In genomic region chr1:228059536-228060457, GRCh38 we compare ENCODE assay signal across 9 cellular contexts. TPM values are rescaled to one million over a fixed set of nuclear protein-coding genes. Genes with fewer than 3 reads are reported as not detected.
A peak's percentile ranks its signal among the peaks of the same experiment; 100 is the strongest.
DNase-seq lines count a peak whose midpoint lies in the region; ATAC-seq, FAIRE-seq and TF ChIP-seq lines count a peak whose summit lies in the region.
"Had no signal": no experiment of that assay in that cellular context is flagged by ENCODE, and none has a peak within 500 bp of the region (broad histone marks: within the 10 kb centered on the region; RNA-seq: fewer than 3 reads in every experiment).

No MANE protein-coding gene starts in this region.

- peak; percentile 51 for FAIRE-seq in keratinocyte (lab: Jason Lieb, UNC)

- no peaks in the 10 kb centered on the region for H3K4me1 ChIP-seq in HAP-1
- H3K4me1 ChIP-seq in keratinocyte (ENCODE audit: control insufficient read depth, extremely low read depth, insufficient read depth, low read length), result peaks cover 3% of the 10 kb centered on the region

- DNase-seq in HAP-1 (ENCODE audit: low spot score in 2 of 2) (peak; percentile 14 to 90), SK-MEL-5 (ENCODE audit: low read depth, low spot score) (peak; percentile 65), keratinocyte (ENCODE audit: low read depth, low spot score) (peak; percentile 76), cortex of kidney (lab: John Stamatoyannopoulos, UW) (no peak), OCI-M1 (lab: John Stamatoyannopoulos, UW) (no peak)
- peak; percentile 56 to 83 for DNase-seq in activated naive CD4-positive, alpha-beta T cell treated with anti-CD3 and anti-CD28 coated beads, Interleukin-2, amount 50 U/mL, for 72 hours (ENCODE audit: low spot score in 2 of 2)
- DNase-seq in stimulated activated CD4-positive, alpha-beta T cell treated with anti-CD3 and anti-CD28 coated beads, Interleukin-4, amount 100 ng/mL, for 1 hour, result peak; percentile 66

- peak overlapping the region; percentile 70 for H2AFZ ChIP-seq in keratinocyte (ENCODE audit: control insufficient read depth, low read length)

- no peaks in the 10 kb centered on the region for H4K20me1 ChIP-seq in keratinocyte (ENCODE audit: control insufficient read depth, extremely low read depth, insufficient read depth, low read length)

- H3K27ac ChIP-seq in keratinocyte (ENCODE audit: control insufficient read depth, insufficient read depth, low read length), result peak overlapping the region; percentile 40
- H3K27ac ChIP-seq: VCaP had no signal

- no peaks in the 10 kb centered on the region for H3K9me1 ChIP-seq in keratinocyte (ENCODE audit: control insufficient read depth, extremely low read depth, insufficient read depth, low read length)

- H3K36me3 Mint-ChIP-seq in activated naive CD4-positive, alpha-beta T cell treated with anti-CD3 and anti-CD28 coated beads, Interleukin-2, amount 50 U/mL, for 72 hours, result peaks cover 0 to 5% of the 10 kb centered on the region in 2 donors

- H3K9me3 Mint-ChIP-seq in activated naive CD4-positive, alpha-beta T cell treated with anti-CD3 and anti-CD28 coated beads, Interleukin-2, amount 50 U/mL, for 72 hours, result no peaks in the 10 kb centered on the region

- no peak for TF ChIP-seq CTCF in keratinocyte (optimal IDR thresholded peaks at IDR 0.05 in 1 of 3, IDR thresholded peaks at IDR 0.05 in 1 of 3, conservative IDR thresholded peaks at IDR 0.05 in 1 of 3; ENCODE audit: extremely low read depth in 1 of 3, insufficient read depth in 2 of 3, low read length in 3 of 3)

- H3K27ac Mint-ChIP-seq in activated naive CD4-positive, alpha-beta T cell treated with anti-CD3 and anti-CD28 coated beads, Interleukin-2, amount 50 U/mL, for 72 hours, result no peak overlapping the region

- in situ Hi-C loops in HAP-1 (cut with MboI; ENCODE audit: low sequenced_read_pairs) (no loop called here), SK-MEL-5 (cut with HindIII; ENCODE audit: low pct_unique_long_range_greater_than_20kb, low sequenced_read_pairs) (no loop called here)

- no peaks in the 10 kb centered on the region for H3K36me3 ChIP-seq in HAP-1 (replicated peaks)
- H3K36me3 ChIP-seq in keratinocyte (ENCODE audit: control insufficient read depth in 2 of 2, extremely low read depth in 1 of 2, insufficient read depth in 2 of 2, low read length in 2 of 2), result no peaks in the 10 kb centered on the region

- dilution Hi-C loops in keratinocyte (cut with MboI; ENCODE audit: extremely low pct_ligation_motif_present, low sequenced_read_pairs), result no loop called here

- peak; percentile 62 to 81 for ATAC-seq in activated naive CD4-positive, alpha-beta T cell treated with anti-CD3 and anti-CD28 coated beads, Interleukin-2, amount 50 U/mL, for 72 hours

- H3K4me2 ChIP-seq in keratinocyte (ENCODE audit: control insufficient read depth, extremely low read depth, insufficient read depth, low read depth, low read length), result peak overlapping the region; percentile 82

- H3K9ac ChIP-seq in keratinocyte (ENCODE audit: control insufficient read depth, extremely low read depth, insufficient read depth, low read length), result peak overlapping the region; percentile 58

- H3K79me2 ChIP-seq in keratinocyte (ENCODE audit: control insufficient read depth, insufficient read depth, low read length), result no peaks in the 10 kb centered on the region

- peak overlapping the region; percentile 15; the same call in 1 of the 2 replicates for H3K4me3 ChIP-seq in HAP-1
- peak overlapping the region; percentile 34 to 65 (median 59) for H3K4me3 ChIP-seq in keratinocyte (ENCODE audit: control insufficient read depth in 2 of 3, extremely low read depth in 1 of 3, insufficient read depth in 2 of 3, low read depth in 1 of 3, low read length in 3 of 3)

- H3K27me3 ChIP-seq in HAP-1 (ENCODE audit: low read depth) (peaks cover 4% of the 10 kb centered on the region; the same call in 1 of the 2 replicates), keratinocyte (ENCODE audit: control insufficient read depth, extremely low read depth, insufficient read depth, low read length) (peaks cover 47% of the 10 kb centered on the region)

- H3K9me3 ChIP-seq in HAP-1, result no peaks in the 10 kb centered on the region
- H3K9me3 ChIP-seq in keratinocyte (ENCODE audit: control insufficient read depth, low read depth, low read length), result no peaks in the 10 kb centered on the region

RNA-seq across cellular contexts. Expression of gene ARF1, which starts 22.7 kb away (rescaled TPM):
- total RNA-seq in SK-MEL-5 (2014; rRNA removed; shearing (Covaris generic)), result 101 and 106 TPM in 2 replicates
- 481 and 514 TPM in 2 replicates for polyA plus RNA-seq in SK-MEL-5 (2015; cell fraction: cytosol; rRNA removed)
- polyA plus RNA-seq in SK-MEL-5 (2015; cell fraction: nucleus; rRNA removed), result 113 and 122 TPM in 2 replicates
- 100 to 1,000 TPM; 308 to 333 TPM for total RNA-seq in activated naive CD4-positive, alpha-beta T cell treated with anti-CD3 and anti-CD28 coated beads, Interleukin-2, amount 50 U/mL, for 72 hours
- polyA plus RNA-seq in keratinocyte, result 295 to 451 TPM (median 325 TPM) in 3 replicates
- 343 TPM for polyA plus RNA-seq in keratinocyte (2011; ENCODE audit: low read depth)
- 346 and 552 TPM in 2 replicates for polyA plus RNA-seq in keratinocyte (2011; cell fraction: cytosol; rRNA removed)
- polyA plus RNA-seq in keratinocyte (2011; cell fraction: nucleus; rRNA removed), result 224 and 326 TPM in 2 replicates
- 371 and 391 TPM in 2 replicates for polyA plus RNA-seq in keratinocyte (2012; ENCODE audit: low replicate concordance)
- polyA minus RNA-seq in keratinocyte, result 457 to 846 TPM (median 598 TPM) in 3 replicates
- polyA minus RNA-seq in keratinocyte (2011; cell fraction: cytosol; rRNA and poly(A)+ RNA removed), result 776 TPM
- polyA minus RNA-seq in keratinocyte (2011; cell fraction: nucleus; rRNA and poly(A)+ RNA removed), result 151 and 170 TPM in 2 replicates

RNA-seq across cellular contexts. Expression of gene C1orf35, which starts 43.3 kb away (rescaled TPM):
- total RNA-seq in SK-MEL-5 (2014; rRNA removed; shearing (Covaris generic)), result 7.8 and 11.1 TPM in 2 replicates
- 13.5 and 17.3 TPM in 2 replicates for polyA plus RNA-seq in SK-MEL-5 (2015; cell fraction: cytosol; rRNA removed)
- polyA plus RNA-seq in SK-MEL-5 (2015; cell fraction: nucleus; rRNA removed), result 47.1 and 47.3 TPM in 2 replicates
- total RNA-seq in activated naive CD4-positive, alpha-beta T cell treated with anti-CD3 and anti-CD28 coated beads, Interleukin-2, amount 50 U/mL, for 72 hours, result 10 to 100 TPM; 17.6 to 19.4 TPM
- 8.2 to 11.9 TPM (median 10.0 TPM) in 3 replicates for polyA plus RNA-seq in keratinocyte
- 8.0 TPM for polyA plus RNA-seq in keratinocyte (2011; ENCODE audit: low read depth)
- 4.4 and 10.2 TPM in 2 replicates for polyA plus RNA-seq in keratinocyte (2011; cell fraction: cytosol; rRNA removed)
- polyA plus RNA-seq in keratinocyte (2011; cell fraction: nucleus; rRNA removed), result 21.2 and 27.6 TPM in 2 replicates
- polyA plus RNA-seq in keratinocyte (2012; ENCODE audit: low replicate concordance), result 12.5 and 16.4 TPM in 2 replicates
- polyA minus RNA-seq in keratinocyte, result 0.99 to 7.7 TPM (median 1.2 TPM) in 3 replicates
- 7.7 TPM for polyA minus RNA-seq in keratinocyte (2011; cell fraction: cytosol; rRNA and poly(A)+ RNA removed)
- polyA minus RNA-seq in keratinocyte (2011; cell fraction: nucleus; rRNA and poly(A)+ RNA removed), result 2.4 and 2.8 TPM in 2 replicates

RNA-seq across cellular contexts. Expression of gene MRPL55, which starts 49.3 kb away (rescaled TPM):
- total RNA-seq in SK-MEL-5 (2014; rRNA removed; shearing (Covaris generic)), result 55.2 and 59.6 TPM in 2 replicates
- polyA plus RNA-seq in SK-MEL-5 (2015; cell fraction: cytosol; rRNA removed), result 66.1 and 80.4 TPM in 2 replicates
- 110 and 139 TPM in 2 replicates for polyA plus RNA-seq in SK-MEL-5 (2015; cell fraction: nucleus; rRNA removed)
- total RNA-seq in activated naive CD4-positive, alpha-beta T cell treated with anti-CD3 and anti-CD28 coated beads, Interleukin-2, amount 50 U/mL, for 72 hours, result 10 to 100 TPM; 50.6 to 52.5 TPM
- polyA plus RNA-seq in keratinocyte, result 28.4 to 53.7 TPM (median 49.3 TPM) in 3 replicates
- polyA plus RNA-seq in keratinocyte (2011; ENCODE audit: low read depth), result 23.9 TPM
- polyA plus RNA-seq in keratinocyte (2011; cell fraction: cytosol; rRNA removed), result 22.0 and 52.1 TPM in 2 replicates
- 47.4 and 62.3 TPM in 2 replicates for polyA plus RNA-seq in keratinocyte (2011; cell fraction: nucleus; rRNA removed)
- polyA plus RNA-seq in keratinocyte (2012; ENCODE audit: low replicate concordance), result 34.4 and 51.8 TPM in 2 replicates
- 19.2 to 36.3 TPM (median 26.1 TPM) in 3 replicates for polyA minus RNA-seq in keratinocyte
- polyA minus RNA-seq in keratinocyte (2011; cell fraction: cytosol; rRNA and poly(A)+ RNA removed), result 48.9 TPM
- 9.9 and 18.3 TPM in 2 replicates for polyA minus RNA-seq in keratinocyte (2011; cell fraction: nucleus; rRNA and poly(A)+ RNA removed)

RNA-seq across cellular contexts. Expression of gene WNT3A, which starts 53.0 kb away (rescaled TPM):
- total RNA-seq in SK-MEL-5 (2014; rRNA removed; shearing (Covaris generic)), result not detected in 2 replicates
- polyA plus RNA-seq in SK-MEL-5 (2015; cell fraction: cytosol; rRNA removed), result not detected in 2 replicates
- polyA plus RNA-seq in SK-MEL-5 (2015; cell fraction: nucleus; rRNA removed), result not detected in 2 replicates
- total RNA-seq in activated naive CD4-positive, alpha-beta T cell treated with anti-CD3 and anti-CD28 coated beads, Interleukin-2, amount 50 U/mL, for 72 hours, result under 1 TPM in 1 of 2 donors, not detected in 1; 0.08 TPM
- polyA plus RNA-seq in keratinocyte, result 0.07 to 0.15 TPM (median 0.07 TPM) in 3 replicates
- not detected for polyA plus RNA-seq in keratinocyte (2011; ENCODE audit: low read depth)
- polyA plus RNA-seq in keratinocyte (2011; cell fraction: cytosol; rRNA removed), result 0.02 and 0.16 TPM in 2 replicates
- polyA plus RNA-seq in keratinocyte (2011; cell fraction: nucleus; rRNA removed), result 0.19 and 0.35 TPM in 2 replicates
- polyA plus RNA-seq in keratinocyte (2012; ENCODE audit: low replicate concordance), result 0.08 TPM in 1 of 2 replicates, not detected in the other
- polyA minus RNA-seq in keratinocyte, result 0.06 to 0.13 TPM in 2 of 3 replicates, not detected in the other
- polyA minus RNA-seq in keratinocyte (2011; cell fraction: cytosol; rRNA and poly(A)+ RNA removed), result not detected
- polyA minus RNA-seq in keratinocyte (2011; cell fraction: nucleus; rRNA and poly(A)+ RNA removed), result 0.32 TPM in 1 of 2 replicates, not detected in the other
- total RNA-seq: subcutaneous adipose tissue had no signal

Comparison
In these comparisons a context has a peak if more than half of its experiments do, and no peak if none do; other contexts are left out.
1. DNase-seq: peak in HAP-1 (2 of 2), SK-MEL-5 (single experiment), activated naive CD4-positive, alpha-beta T cell treated with anti-CD3 and anti-CD28 coated beads, Interleukin-2, amount 50 U/mL, for 72 hours (2 of 2), keratinocyte (single experiment) and stimulated activated CD4-positive, alpha-beta T cell treated with anti-CD3 and anti-CD28 coated beads, Interleukin-4, amount 100 ng/mL, for 1 hour (single experiment); none in cortex of kidney (single experiment) and OCI-M1 (single experiment).